Comparison of ENCODE assay signal across 11 cellular contexts in the genomic region with DNA sequence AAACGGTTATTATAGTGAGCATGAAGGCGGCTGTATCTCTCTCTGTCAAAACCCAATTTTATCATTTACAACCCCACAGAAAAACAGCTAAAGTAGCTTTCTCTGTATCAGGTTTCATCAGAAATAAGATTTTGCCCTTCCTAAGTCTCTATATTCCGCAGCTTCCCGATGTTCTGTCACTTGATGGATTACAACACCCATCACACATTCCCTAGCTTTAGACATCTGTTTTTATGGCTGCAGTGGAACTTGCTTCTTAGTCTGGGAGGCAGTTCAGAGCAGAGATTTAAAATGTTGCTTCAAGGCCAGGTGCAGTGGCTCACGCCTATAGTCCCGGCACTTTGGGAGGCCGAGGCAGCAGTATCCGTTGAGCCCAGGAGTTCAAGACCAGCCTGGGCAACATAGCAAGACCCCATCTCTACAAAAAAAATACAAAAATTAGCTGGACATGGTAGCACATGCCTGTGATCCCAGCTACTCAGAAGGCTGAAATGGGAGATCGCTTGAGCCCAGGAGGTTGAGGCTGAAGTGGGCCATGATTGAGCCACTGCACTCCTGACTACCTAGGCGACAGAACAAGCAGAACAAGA. TPM values are rescaled to one million over a fixed set of nuclear protein-coding genes. Genes with fewer than 3 reads are reported as not detected.
A peak's percentile ranks its signal among the peaks of the same experiment; 100 is the strongest.
DNase-seq lines count a peak whose midpoint lies in the region; ATAC-seq lines count a peak whose summit lies in the region.
"Had no signal": no experiment of that assay in that cellular context is flagged by ENCODE, and none has a peak within 500 bp of the region (broad histone marks: within the 10 kb centered on the region; RNA-seq: fewer than 3 reads in every experiment).

No MANE protein-coding gene starts in this region.

- peak overlapping the region; percentile 3; the same call in 1 of the 2 replicates for H2AFZ ChIP-seq in GM23248

- peak overlapping the region; percentile 42 to 89 (median 80); a peak in 20 of 22 replicates for H3K27ac ChIP-seq in BLaER1 treated with 17β-estradiol and CSF1 and Interleukin-3, amounts not matched to agents 10 nM and 100 nM
- H3K27ac ChIP-seq in GM23248: no peak overlapping the region
- H3K27ac ChIP-seq: coronary artery had no signal

- no peaks in the 10 kb centered on the region for H3K27me3 ChIP-seq in BLaER1 treated with 17β-estradiol and CSF1 and Interleukin-3, amounts not matched to agents 10 nM and 100 nM
- no peaks in the 10 kb centered on the region for H3K27me3 ChIP-seq in GM23248 (replicated peaks; ENCODE audit: insufficient read depth)

- in situ Hi-C loops in GM23248 (cut with MboI): no loop called here

- no peak for ATAC-seq in activated naive CD4-positive, alpha-beta T cell treated with anti-CD3 and anti-CD28 coated beads, Interleukin-2, amount 50 U/mL, for 72 hours
- ATAC-seq in sciatic nerve: no peak

- WGBS in GM23248 (ENCODE audit: low coverage in 1 of 2, low lambda C conversion rate in 2 of 2, missing lambda C conversion rate in 2 of 2), 2 experiments: 82 to 88% methylated on average over 10 of the region's 10 CpGs

- DNase-seq in GM23248: no peak
- DNase-seq in activated naive CD4-positive, alpha-beta T cell treated with anti-CD3 and anti-CD28 coated beads, Interleukin-2, amount 50 U/mL, for 72 hours (ENCODE audit: low spot score in 2 of 2): no peak
- peak; percentile 37 for DNase-seq in mesenteric fat pad (ENCODE audit: low spot score)
- no peak for DNase-seq in NCI-H2196 treated with DMSO at 0.1 percent for 48 hours (lab: John Stamatoyannopoulos, UW; ENCODE audit: unreplicated experiment)
- DNase-seq in sciatic nerve (ENCODE audit: low spot score): no peak
- no peak for DNase-seq in NAMALWA (ENCODE audit: low spot score)
- no peak for DNase-seq in NOMO-1 treated with dmso at 0.1 percent for 144 hours (lab: John Stamatoyannopoulos, UW; ENCODE audit: unreplicated experiment)
- DNase-seq: DMS 273 treated with DMSO at 0.1 percent for 48 hours, NCI-H2081 treated with DMSO at 0.1 percent for 48 hours had no signal

- peak overlapping the region; percentile 40 to 73 for H3K27ac Mint-ChIP-seq in activated naive CD4-positive, alpha-beta T cell treated with anti-CD3 and anti-CD28 coated beads, Interleukin-2, amount 50 U/mL, for 72 hours

- H3F3A ChIP-seq in GM23248 (ENCODE audit: insufficient read depth): peaks cover 10% of the 10 kb centered on the region

- H4K20me1 ChIP-seq in BLaER1 treated with 17β-estradiol and CSF1 and Interleukin-3, amounts not matched to agents 10 nM and 100 nM: no peaks in the 10 kb centered on the region
- H4K20me1 ChIP-seq in GM23248 (ENCODE audit: insufficient read depth): no peaks in the 10 kb centered on the region

- H3K4me2 ChIP-seq in BLaER1 treated with 17β-estradiol and CSF1 and Interleukin-3, amounts not matched to agents 10 nM and 100 nM: peak overlapping the region; percentile 62 to 93 (median 84)
- peak overlapping the region; percentile 30 for H3K4me2 ChIP-seq in GM23248 (ENCODE audit: unreplicated experiment)

- H3K4me3 ChIP-seq in BLaER1 treated with 17β-estradiol and CSF1 and Interleukin-3, amounts not matched to agents 10 nM and 100 nM: peak overlapping the region in 1 of 10 experiments; percentile 21; a peak in 1 of 20 replicates
- H3K4me3 ChIP-seq in GM23248: no peak overlapping the region
- H3K4me3 ChIP-seq: coronary artery had no signal

- peaks cover 3 to 6% of the 10 kb centered on the region in 2 donors for H3K9me3 Mint-ChIP-seq in activated naive CD4-positive, alpha-beta T cell treated with anti-CD3 and anti-CD28 coated beads, Interleukin-2, amount 50 U/mL, for 72 hours

- intact Hi-C loops in sciatic nerve (cut with DNase I): no loop called here

- no peaks in the 10 kb centered on the region for H3K9me2 ChIP-seq in GM23248 (ENCODE audit: insufficient read depth)

- H3K9ac ChIP-seq in BLaER1 treated with 17β-estradiol and CSF1 and Interleukin-3, amounts not matched to agents 10 nM and 100 nM: peak overlapping the region in 8 of 11 experiments; percentile 3 to 55 (median 16); a peak in 7 of 22 replicates
- H3K9ac ChIP-seq in GM23248: no peak overlapping the region

- peaks cover 65 to 84% (median 75%) of the 10 kb centered on the region in 10 experiments for H3K4me1 ChIP-seq in BLaER1 treated with 17β-estradiol and CSF1 and Interleukin-3, amounts not matched to agents 10 nM and 100 nM
- H3K4me1 ChIP-seq in GM23248 (ENCODE audit: insufficient read depth): peaks cover 20% of the 10 kb centered on the region

- H3K9me3 ChIP-seq in BLaER1 treated with 17β-estradiol and CSF1 and Interleukin-3, amounts not matched to agents 10 nM and 100 nM (replicated peaks in 1 of 11): 0 out of 22 replicates have a peak, but pooled peaks cover 0 to 3% (median 0%) of the 10 kb centered on the region in 11 experiments
- no peaks in the 10 kb centered on the region for H3K9me3 ChIP-seq in GM23248 (ENCODE audit: low read depth)

- no peaks in the 10 kb centered on the region for H3K79me2 ChIP-seq in GM23248 (ENCODE audit: insufficient read depth)

- H3K36me3 Mint-ChIP-seq in activated naive CD4-positive, alpha-beta T cell treated with anti-CD3 and anti-CD28 coated beads, Interleukin-2, amount 50 U/mL, for 72 hours: peaks cover 0 to 35% of the 10 kb centered on the region in 2 donors

- no peaks in the 10 kb centered on the region for H3K36me3 ChIP-seq in BLaER1 treated with 17β-estradiol and CSF1 and Interleukin-3, amounts not matched to agents 10 nM and 100 nM
- no peaks in the 10 kb centered on the region for H3K36me3 ChIP-seq in GM23248 (ENCODE audit: low read depth)

RNA-seq across cellular contexts. Expression of gene FOXN3, which starts 27.6 kb away (rescaled TPM):
- 15.9 and 18.6 TPM in 2 replicates for total RNA-seq in GM23248 (2014; rRNA removed; shearing (Covaris generic))
- 18.6 and 19.0 TPM in 2 replicates for polyA plus RNA-seq in GM23248 (2016; fragmentation: Nextera tagmentation; extraction: Ambion mirVana)
- 100 to 1,000 TPM in 1 of 2 donors, 10 to 100 TPM in 1; 75.3 to 104 TPM for total RNA-seq in activated naive CD4-positive, alpha-beta T cell treated with anti-CD3 and anti-CD28 coated beads, Interleukin-2, amount 50 U/mL, for 72 hours
- 136 TPM for total RNA-seq in mesenteric fat pad
- 80.9 TPM for total RNA-seq in sciatic nerve
